17 cellular contexts compared by ENCODE assay signal in the genomic region with DNA sequence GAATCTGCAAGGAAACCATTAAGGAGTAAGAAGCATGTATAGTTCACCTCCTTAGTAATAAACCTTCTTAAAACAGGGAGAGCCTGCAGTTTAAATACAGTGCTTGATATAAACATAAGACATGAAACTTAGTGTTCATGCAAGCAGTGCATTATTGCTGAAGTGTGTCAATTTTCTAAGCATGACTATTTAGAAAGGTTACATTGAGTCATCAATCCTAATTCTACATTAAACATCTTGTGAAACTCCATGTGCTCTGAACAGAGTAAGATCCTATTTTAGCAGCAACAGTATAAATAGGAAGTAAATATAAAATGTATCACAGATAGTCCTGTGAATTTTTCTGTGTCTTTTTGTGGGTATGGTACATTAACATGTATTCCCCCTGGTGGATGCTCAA.
"Had no signal": no experiment of that assay in that cellular context is flagged by ENCODE, and none has a peak within 500 bp of the region (broad histone marks: within the 10 kb centered on the region; RNA-seq: fewer than 3 reads in every experiment).

No MANE protein-coding gene starts in this region.

- H3K36me3 ChIP-seq: gastroesophageal sphincter, left lung, lower lobe of right lung, ovary, stomach, thoracic aorta had no signal

- H3K27me3 ChIP-seq: gastroesophageal sphincter, ovary, stomach had no signal

- H3K27ac ChIP-seq: coronary artery, gastroesophageal sphincter, left lung, lower lobe of right lung, ovary, stomach, thoracic aorta had no signal

- ATAC-seq: gastroesophageal sphincter, left lung, lower lobe of right lung, natural killer cell, right cardiac atrium had no signal

- H3K4me1 ChIP-seq: gastroesophageal sphincter, left lung, lower lobe of right lung, stomach had no signal

- H3K4me3 ChIP-seq: coronary artery, gastroesophageal sphincter, left lung, lower lobe of right lung, ovary, stomach, thoracic aorta had no signal

- H3K9me3 ChIP-seq: gastroesophageal sphincter, left lung, lower lobe of right lung, ovary, stomach, thoracic aorta had no signal

- DNase-seq: effector CD4-positive, alpha-beta T cell; endodermal cell; immature natural killer cell; left lung; lower lobe of right lung; natural killer cell; ovary; right cardiac atrium; small intestine; stimulated activated CD4-positive, alpha-beta T cell treated with anti-CD3 and anti-CD28 coated beads, Interleukin-12 subunit alpha, Interleukin-12 subunit beta, amount 100 ng/mL, for 4 hours; stimulated activated naive CD4-positive, alpha-beta T cell; stomach; substantia nigra; trophoblast cell had no signal
